9 cellular contexts compared by ENCODE assay signal in the genomic region with DNA sequence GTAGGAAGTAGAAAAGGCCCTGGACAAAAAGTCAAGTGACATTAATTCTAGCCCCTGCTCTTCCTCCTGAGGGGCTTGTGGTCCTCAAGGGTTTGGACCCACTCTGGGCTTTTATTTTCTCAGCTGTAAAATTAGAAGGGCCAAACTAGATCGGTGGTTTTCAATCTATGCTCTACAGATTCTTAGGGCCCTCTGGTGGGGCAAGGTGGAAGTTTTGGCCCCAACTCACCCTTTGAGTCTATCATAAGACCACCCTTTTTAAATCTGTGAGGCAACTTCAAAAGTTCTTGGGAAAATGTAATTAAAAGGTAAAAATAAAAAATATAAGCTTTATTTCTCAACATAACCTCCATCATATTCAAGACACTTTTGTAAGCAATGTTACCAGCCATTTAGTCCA. TPM values are rescaled to one million over a fixed set of nuclear protein-coding genes. Genes with fewer than 3 reads are reported as not detected.
DNase-seq lines count a peak whose midpoint lies in the region; ATAC-seq and TF ChIP-seq lines count a peak whose summit lies in the region.
"Had no signal": no experiment of that assay in that cellular context is flagged by ENCODE, and none has a peak within 500 bp of the region (broad histone marks: within the 10 kb centered on the region; RNA-seq: fewer than 3 reads in every experiment).

No MANE protein-coding gene starts in this region.

- H3K36me3 ChIP-seq in adrenal gland (replicated peaks in 1 of 2) = no peaks in the 10 kb centered on the region
- H3K36me3 ChIP-seq in effector memory CD4-positive, alpha-beta T cell (ENCODE audit: control insufficient read depth, insufficient read depth, low read length) = no peaks in the 10 kb centered on the region

- intact Hi-C loops in adrenal gland (cut with DNase I) = loop anchor here (5.0 to 10.0 kb wide), 5 partner anchors 44 to 226 kb away; partner anchors contain the start of gene TLNRD1 (in 1 of the 2)

- no peak overlapping the region for H3K4me3 Mint-ChIP-seq in memory B cell

- no peak for TF ChIP-seq POLR2A in adrenal gland (IDR thresholded peaks at IDR 0.05)

- H3K4me3 ChIP-seq in adrenal gland = no peak overlapping the region
- no peak overlapping the region for H3K4me3 ChIP-seq in effector memory CD4-positive, alpha-beta T cell (ENCODE audit: insufficient read depth, low read depth, low read length, poor library complexity, severe bottlenecking)

- no peaks in the 10 kb centered on the region for H3K9me3 ChIP-seq in adrenal gland (replicated peaks in 1 of 3)
- no peaks in the 10 kb centered on the region for H3K9me3 ChIP-seq in effector memory CD4-positive, alpha-beta T cell (ENCODE audit: control insufficient read depth, low read length)

- peaks cover under 1% of the 10 kb centered on the region for H3K27me3 ChIP-seq in adrenal gland
- no peaks in the 10 kb centered on the region for H3K27me3 ChIP-seq in effector memory CD4-positive, alpha-beta T cell (replicated peaks; ENCODE audit: control insufficient read depth, insufficient read depth, low read length, poor library complexity, severe bottlenecking)

- DNase-seq in CMK (ENCODE audit: low read depth) (peak; percentile 67), GM20000 (ENCODE audit: low spot score) (no peak), adrenal gland (no peak), memory B cell (ENCODE audit: low spot score in 2 of 2) (no peak), DMS153 treated with DMSO at 0.1 percent for 48 hours (lab: John Stamatoyannopoulos, UW; ENCODE audit: unreplicated experiment) (no peak), GOT3 (lab: John Stamatoyannopoulos, UW) (no peak)
- no peak for DNase-seq in effector memory CD4-positive, alpha-beta T cell

- peaks cover 5% of the 10 kb centered on the region for H3K4me1 Mint-ChIP-seq in memory B cell

- no peaks in the 10 kb centered on the region for H3K9me3 Mint-ChIP-seq in memory B cell

- no peaks in the 10 kb centered on the region for H3K4me1 ChIP-seq in adrenal gland (replicated peaks in 1 of 2)
- H3K4me1 ChIP-seq in effector memory CD4-positive, alpha-beta T cell (ENCODE audit: control insufficient read depth, insufficient read depth, low read length, poor library complexity, severe bottlenecking) = no peaks in the 10 kb centered on the region

- ATAC-seq in memory B cell (ENCODE audit: low read depth) = peak; percentile 54
- ATAC-seq in GM21723 (IDR thresholded peaks at IDR 0.05; ENCODE audit: unreplicated experiment) = no peak

- peaks cover 11% of the 10 kb centered on the region for H3K27me3 Mint-ChIP-seq in memory B cell

- no peak overlapping the region for H3K27ac ChIP-seq in adrenal gland
- H3K27ac ChIP-seq in effector memory CD4-positive, alpha-beta T cell (ENCODE audit: insufficient read depth, low read length, poor library complexity, severe bottlenecking) = no peak overlapping the region

- TF ChIP-seq CTCF in GM20000 (IDR thresholded peaks at IDR 0.05; ENCODE audit: extremely low read depth, missing control alignments) (peak; percentile 43), adrenal gland (IDR thresholded peaks at IDR 0.05) (peak; percentile 14 to 45 (median 24))

- no peak overlapping the region for H3K27ac Mint-ChIP-seq in memory B cell

- H3K36me3 Mint-ChIP-seq in memory B cell = no peaks in the 10 kb centered on the region

- WGBS in adrenal gland, 4 donors = 16 to 26% (median 20%) methylated on average over 1 of the region's 1 CpG

RNA-seq across cellular contexts. Expression of gene CFAP161, which starts 25.6 kb away (rescaled TPM):
- total RNA-seq in adrenal gland = under 1 TPM in 1 of 8 donors, not detected in 7; 0.43 TPM
- polyA plus RNA-seq in adrenal gland = under 1 TPM in 2 of 3 donors, not detected in 1; 0.10 to 0.31 TPM
- total RNA-seq: activated CD8-positive, alpha-beta memory T cell treated with anti-CD3 and anti-CD28 coated beads for 36 hours had no signal
